In genomic region chr9:22129134-22129533, GRCh38 we compare ENCODE assay signal across 1 cellular context.
TF ChIP-seq lines count a peak whose summit lies in the region.

No MANE protein-coding gene starts in this region.

TF ChIP-seq in IMR-90, 13 proteins besides CTCF, POLR2A, EP300 and RAD21:
- no peak for TF ChIP-seq RCOR1 (IDR thresholded peaks at IDR 0.05; ENCODE audit: insufficient replicate concordance, low read length)
- TF ChIP-seq MAFK (IDR thresholded peaks at IDR 0.05; ENCODE audit: low read depth, low read length) = no peak
- no peak for TF ChIP-seq MXI1 (IDR thresholded peaks at IDR 0.05; ENCODE audit: borderline replicate concordance, low read depth, low read length)
- no peak for TF ChIP-seq MAZ (IDR thresholded peaks at IDR 0.05; ENCODE audit: borderline replicate concordance, low read depth, low read length)
